In genomic region chr15:33724321-33725036, GRCh38 we compare ENCODE assay signal across 3 cellular contexts.
TF ChIP-seq lines count a peak whose summit lies in the region.

No MANE protein-coding gene starts in this region.

TF ChIP-seq in SK-N-SH treated with all-trans-retinoic acid at 6 μM for 48 hours, 23 proteins besides CTCF, POLR2A, EP300 and RAD21 (continued from another document):
- TF ChIP-seq CREB5 (CRISPR knock-in tag; IDR thresholded peaks at IDR 0.05; ENCODE audit: low read depth) (no peak), OSR1 (CRISPR knock-in tag; IDR thresholded peaks at IDR 0.05) (no peak), ISL1 (CRISPR knock-in tag; IDR thresholded peaks at IDR 0.05) (peak; percentile 38), ZFP3 (CRISPR knock-in tag; IDR thresholded peaks at IDR 0.05) (no peak), ZFP30 (CRISPR knock-in tag; IDR thresholded peaks at IDR 0.05) (no peak)

TF ChIP-seq in SK-N-SH, 30 proteins besides CTCF, POLR2A, EP300 and RAD21 (continued from another document):
- TF ChIP-seq NFIC (IDR thresholded peaks at IDR 0.05; ENCODE audit: borderline replicate concordance) = no peak
- TF ChIP-seq FOXJ3 (CRISPR knock-in tag; IDR thresholded peaks at IDR 0.05) = no peak
TF ChIP-seq in SK-N-SH: peak in this region for 0.

TF ChIP-seq in endothelial cell of umbilical vein, 7 proteins besides CTCF, POLR2A, EP300 and RAD21 (continued from another document):
- TF ChIP-seq EZH2 (IDR thresholded peaks at IDR 0.05; ENCODE audit: borderline replicate concordance, low read depth, low read length, severe bottlenecking) (no peak), MYC (IDR thresholded peaks at IDR 0.05; ENCODE audit: low read depth, low read length) (no peak), GATA2 (IDR thresholded peaks at IDR 0.05; ENCODE audit: insufficient read depth, insufficient read length, low read depth, low read length) (peak; percentile 96), POLR2AphosphoS5 (IDR thresholded peaks at IDR 0.05; ENCODE audit: insufficient read depth, low read depth, low read length) (no peak), JUN (IDR thresholded peaks at IDR 0.05; ENCODE audit: borderline replicate concordance, insufficient read depth, insufficient read length, low read depth) (peak; percentile 72), FOS (IDR thresholded peaks at IDR 0.05; ENCODE audit: borderline replicate concordance, insufficient read depth, low read length) (no peak)
